ENCODE assay signal across 1 cellular context in the genomic region with DNA sequence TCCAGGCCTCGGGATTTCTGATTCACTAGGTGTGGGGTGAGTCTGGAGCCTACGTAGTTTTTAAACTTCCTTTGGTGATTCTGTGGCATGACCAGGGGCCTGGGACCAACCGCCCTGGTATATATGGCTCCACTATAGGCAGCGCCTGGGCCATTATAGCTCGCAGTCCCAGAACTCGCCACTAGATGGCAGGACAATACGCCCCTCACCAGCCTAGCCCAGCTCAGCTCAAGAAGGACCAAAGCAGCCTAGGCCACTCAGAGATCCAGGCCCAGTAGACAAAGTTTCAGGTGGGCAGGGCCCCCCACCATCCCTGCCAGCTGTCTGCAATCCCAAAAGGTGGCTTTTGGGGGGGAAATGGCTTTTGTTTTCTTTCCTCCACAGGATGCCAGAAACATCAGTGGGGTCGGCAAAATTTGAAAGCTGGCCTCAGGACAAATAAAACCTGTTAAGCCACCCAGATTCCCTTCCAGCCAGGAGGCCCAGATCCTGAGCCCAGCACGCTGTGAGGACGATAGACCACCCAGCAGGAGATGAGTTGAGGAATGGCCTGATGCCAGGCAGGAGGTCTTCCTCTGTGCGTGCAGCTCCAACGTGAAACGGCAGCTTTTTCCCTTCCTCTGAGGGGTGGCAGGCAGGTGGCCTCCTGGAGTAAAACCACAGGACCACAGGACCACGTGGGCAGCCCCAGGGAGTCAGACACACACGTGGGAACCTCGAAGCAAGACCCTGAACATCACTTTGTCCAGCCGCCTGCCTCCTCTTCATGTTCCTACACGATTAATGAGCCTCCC.
TF ChIP-seq lines count a peak whose summit lies in the region.

No MANE protein-coding gene starts in this region.

TF ChIP-seq in HepG2, 621 proteins besides CTCF, POLR2A, EP300 and RAD21 (continued from another document and continues in another):
- TF ChIP-seq, protein P1, sequence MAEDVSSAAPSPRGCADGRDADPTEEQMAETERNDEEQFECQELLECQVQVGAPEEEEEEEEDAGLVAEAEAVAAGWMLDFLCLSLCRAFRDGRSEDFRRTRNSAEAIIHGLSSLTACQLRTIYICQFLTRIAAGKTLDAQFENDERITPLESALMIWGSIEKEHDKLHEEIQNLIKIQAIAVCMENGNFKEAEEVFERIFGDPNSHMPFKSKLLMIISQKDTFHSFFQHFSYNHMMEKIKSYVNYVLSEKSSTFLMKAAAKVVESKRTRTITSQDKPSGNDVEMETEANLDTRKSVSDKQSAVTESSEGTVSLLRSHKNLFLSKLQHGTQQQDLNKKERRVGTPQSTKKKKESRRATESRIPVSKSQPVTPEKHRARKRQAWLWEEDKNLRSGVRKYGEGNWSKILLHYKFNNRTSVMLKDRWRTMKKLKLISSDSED (CRISPR knock-in tag; IDR thresholded peaks at IDR 0.05), result no peak
- no peak for TF ChIP-seq CREM (IDR thresholded peaks at IDR 0.05)
- no peak for TF ChIP-seq CREM (CRISPR knock-in tag; IDR thresholded peaks at IDR 0.05)
- TF ChIP-seq, protein P2, sequence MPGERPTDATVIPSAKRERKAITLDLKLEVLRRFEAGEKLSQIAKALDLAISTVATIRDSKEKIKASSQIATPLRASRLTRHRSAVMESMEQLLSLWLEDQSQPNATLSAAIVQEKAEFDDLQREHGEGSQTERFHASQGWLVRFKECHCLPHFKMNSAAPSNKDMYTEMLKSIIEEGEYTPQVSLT (CRISPR knock-in tag; IDR thresholded peaks at IDR 0.05; ENCODE audit: borderline replicate concordance, low read depth), result no peak
- no peak for TF ChIP-seq STAT5B (CRISPR knock-in tag; IDR thresholded peaks at IDR 0.05)
- TF ChIP-seq HOXD1 (CRISPR knock-in tag; IDR thresholded peaks at IDR 0.05), result no peak
- no peak for TF ChIP-seq ATF7 (IDR thresholded peaks at IDR 0.05)
- peak; percentile 29; the same call in 1 of the 2 replicates for TF ChIP-seq ATF7 (CRISPR knock-in tag; IDR thresholded peaks at IDR 0.05)
- no peak for TF ChIP-seq ZNF335 (CRISPR knock-in tag; IDR thresholded peaks at IDR 0.05)
- TF ChIP-seq NPAS2 (CRISPR knock-in tag; IDR thresholded peaks at IDR 0.05; ENCODE audit: borderline replicate concordance), result no peak
- no peak for TF ChIP-seq RFXANK (CRISPR knock-in tag; IDR thresholded peaks at IDR 0.05)
- TF ChIP-seq, protein P3, sequence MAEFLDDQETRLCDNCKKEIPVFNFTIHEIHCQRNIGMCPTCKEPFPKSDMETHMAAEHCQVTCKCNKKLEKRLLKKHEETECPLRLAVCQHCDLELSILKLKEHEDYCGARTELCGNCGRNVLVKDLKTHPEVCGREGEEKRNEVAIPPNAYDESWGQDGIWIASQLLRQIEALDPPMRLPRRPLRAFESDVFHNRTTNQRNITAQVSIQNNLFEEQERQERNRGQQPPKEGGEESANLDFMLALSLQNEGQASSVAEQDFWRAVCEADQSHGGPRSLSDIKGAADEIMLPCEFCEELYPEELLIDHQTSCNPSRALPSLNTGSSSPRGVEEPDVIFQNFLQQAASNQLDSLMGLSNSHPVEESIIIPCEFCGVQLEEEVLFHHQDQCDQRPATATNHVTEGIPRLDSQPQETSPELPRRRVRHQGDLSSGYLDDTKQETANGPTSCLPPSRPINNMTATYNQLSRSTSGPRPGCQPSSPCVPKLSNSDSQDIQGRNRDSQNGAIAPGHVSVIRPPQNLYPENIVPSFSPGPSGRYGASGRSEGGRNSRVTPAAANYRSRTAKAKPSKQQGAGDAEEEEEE (CRISPR knock-in tag; IDR thresholded peaks at IDR 0.05; ENCODE audit: borderline replicate concordance), result no peak
- TF ChIP-seq, protein P4, sequence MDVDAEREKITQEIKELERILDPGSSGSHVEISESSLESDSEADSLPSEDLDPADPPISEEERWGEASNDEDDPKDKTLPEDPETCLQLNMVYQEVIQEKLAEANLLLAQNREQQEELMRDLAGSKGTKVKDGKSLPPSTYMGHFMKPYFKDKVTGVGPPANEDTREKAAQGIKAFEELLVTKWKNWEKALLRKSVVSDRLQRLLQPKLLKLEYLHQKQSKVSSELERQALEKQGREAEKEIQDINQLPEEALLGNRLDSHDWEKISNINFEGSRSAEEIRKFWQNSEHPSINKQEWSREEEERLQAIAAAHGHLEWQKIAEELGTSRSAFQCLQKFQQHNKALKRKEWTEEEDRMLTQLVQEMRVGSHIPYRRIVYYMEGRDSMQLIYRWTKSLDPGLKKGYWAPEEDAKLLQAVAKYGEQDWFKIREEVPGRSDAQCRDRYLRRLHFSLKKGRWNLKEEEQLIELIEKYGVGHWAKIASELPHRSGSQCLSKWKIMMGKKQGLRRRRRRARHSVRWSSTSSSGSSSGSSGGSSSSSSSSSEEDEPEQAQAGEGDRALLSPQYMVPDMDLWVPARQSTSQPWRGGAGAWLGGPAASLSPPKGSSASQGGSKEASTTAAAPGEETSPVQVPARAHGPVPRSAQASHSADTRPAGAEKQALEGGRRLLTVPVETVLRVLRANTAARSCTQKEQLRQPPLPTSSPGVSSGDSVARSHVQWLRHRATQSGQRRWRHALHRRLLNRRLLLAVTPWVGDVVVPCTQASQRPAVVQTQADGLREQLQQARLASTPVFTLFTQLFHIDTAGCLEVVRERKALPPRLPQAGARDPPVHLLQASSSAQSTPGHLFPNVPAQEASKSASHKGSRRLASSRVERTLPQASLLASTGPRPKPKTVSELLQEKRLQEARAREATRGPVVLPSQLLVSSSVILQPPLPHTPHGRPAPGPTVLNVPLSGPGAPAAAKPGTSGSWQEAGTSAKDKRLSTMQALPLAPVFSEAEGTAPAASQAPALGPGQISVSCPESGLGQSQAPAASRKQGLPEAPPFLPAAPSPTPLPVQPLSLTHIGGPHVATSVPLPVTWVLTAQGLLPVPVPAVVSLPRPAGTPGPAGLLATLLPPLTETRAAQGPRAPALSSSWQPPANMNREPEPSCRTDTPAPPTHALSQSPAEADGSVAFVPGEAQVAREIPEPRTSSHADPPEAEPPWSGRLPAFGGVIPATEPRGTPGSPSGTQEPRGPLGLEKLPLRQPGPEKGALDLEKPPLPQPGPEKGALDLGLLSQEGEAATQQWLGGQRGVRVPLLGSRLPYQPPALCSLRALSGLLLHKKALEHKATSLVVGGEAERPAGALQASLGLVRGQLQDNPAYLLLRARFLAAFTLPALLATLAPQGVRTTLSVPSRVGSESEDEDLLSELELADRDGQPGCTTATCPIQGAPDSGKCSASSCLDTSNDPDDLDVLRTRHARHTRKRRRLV (CRISPR knock-in tag; IDR thresholded peaks at IDR 0.05), result no peak
- TF ChIP-seq SNRNP70 (IDR thresholded peaks at IDR 0.05; ENCODE audit: low read depth, low read length), result no peak
- TF ChIP-seq HHEX (CRISPR knock-in tag; IDR thresholded peaks at IDR 0.05), result no peak
- 0 out of 2 replicates have a peak, but pooled peaks have one; percentile 16 for TF ChIP-seq IRF2 (CRISPR knock-in tag; IDR thresholded peaks at IDR 0.05)
- TF ChIP-seq, protein P5, sequence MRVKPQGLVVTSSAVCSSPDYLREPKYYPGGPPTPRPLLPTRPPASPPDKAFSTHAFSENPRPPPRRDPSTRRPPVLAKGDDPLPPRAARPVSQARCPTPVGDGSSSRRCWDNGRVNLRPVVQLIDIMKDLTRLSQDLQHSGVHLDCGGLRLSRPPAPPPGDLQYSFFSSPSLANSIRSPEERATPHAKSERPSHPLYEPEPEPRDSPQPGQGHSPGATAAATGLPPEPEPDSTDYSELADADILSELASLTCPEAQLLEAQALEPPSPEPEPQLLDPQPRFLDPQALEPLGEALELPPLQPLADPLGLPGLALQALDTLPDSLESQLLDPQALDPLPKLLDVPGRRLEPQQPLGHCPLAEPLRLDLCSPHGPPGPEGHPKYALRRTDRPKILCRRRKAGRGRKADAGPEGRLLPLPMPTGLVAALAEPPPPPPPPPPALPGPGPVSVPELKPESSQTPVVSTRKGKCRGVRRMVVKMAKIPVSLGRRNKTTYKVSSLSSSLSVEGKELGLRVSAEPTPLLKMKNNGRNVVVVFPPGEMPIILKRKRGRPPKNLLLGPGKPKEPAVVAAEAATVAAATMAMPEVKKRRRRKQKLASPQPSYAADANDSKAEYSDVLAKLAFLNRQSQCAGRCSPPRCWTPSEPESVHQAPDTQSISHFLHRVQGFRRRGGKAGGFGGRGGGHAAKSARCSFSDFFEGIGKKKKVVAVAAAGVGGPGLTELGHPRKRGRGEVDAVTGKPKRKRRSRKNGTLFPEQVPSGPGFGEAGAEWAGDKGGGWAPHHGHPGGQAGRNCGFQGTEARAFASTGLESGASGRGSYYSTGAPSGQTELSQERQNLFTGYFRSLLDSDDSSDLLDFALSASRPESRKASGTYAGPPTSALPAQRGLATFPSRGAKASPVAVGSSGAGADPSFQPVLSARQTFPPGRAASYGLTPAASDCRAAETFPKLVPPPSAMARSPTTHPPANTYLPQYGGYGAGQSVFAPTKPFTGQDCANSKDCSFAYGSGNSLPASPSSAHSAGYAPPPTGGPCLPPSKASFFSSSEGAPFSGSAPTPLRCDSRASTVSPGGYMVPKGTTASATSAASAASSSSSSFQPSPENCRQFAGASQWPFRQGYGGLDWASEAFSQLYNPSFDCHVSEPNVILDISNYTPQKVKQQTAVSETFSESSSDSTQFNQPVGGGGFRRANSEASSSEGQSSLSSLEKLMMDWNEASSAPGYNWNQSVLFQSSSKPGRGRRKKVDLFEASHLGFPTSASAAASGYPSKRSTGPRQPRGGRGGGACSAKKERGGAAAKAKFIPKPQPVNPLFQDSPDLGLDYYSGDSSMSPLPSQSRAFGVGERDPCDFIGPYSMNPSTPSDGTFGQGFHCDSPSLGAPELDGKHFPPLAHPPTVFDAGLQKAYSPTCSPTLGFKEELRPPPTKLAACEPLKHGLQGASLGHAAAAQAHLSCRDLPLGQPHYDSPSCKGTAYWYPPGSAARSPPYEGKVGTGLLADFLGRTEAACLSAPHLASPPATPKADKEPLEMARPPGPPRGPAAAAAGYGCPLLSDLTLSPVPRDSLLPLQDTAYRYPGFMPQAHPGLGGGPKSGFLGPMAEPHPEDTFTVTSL (CRISPR knock-in tag; IDR thresholded peaks at IDR 0.05; ENCODE audit: borderline replicate concordance), result no peak
- no peak for TF ChIP-seq SIN3A (IDR thresholded peaks at IDR 0.05; ENCODE audit: borderline replicate concordance, low read depth, low read length)
- TF ChIP-seq, protein P6, sequence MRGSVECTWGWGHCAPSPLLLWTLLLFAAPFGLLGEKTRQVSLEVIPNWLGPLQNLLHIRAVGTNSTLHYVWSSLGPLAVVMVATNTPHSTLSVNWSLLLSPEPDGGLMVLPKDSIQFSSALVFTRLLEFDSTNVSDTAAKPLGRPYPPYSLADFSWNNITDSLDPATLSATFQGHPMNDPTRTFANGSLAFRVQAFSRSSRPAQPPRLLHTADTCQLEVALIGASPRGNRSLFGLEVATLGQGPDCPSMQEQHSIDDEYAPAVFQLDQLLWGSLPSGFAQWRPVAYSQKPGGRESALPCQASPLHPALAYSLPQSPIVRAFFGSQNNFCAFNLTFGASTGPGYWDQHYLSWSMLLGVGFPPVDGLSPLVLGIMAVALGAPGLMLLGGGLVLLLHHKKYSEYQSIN (CRISPR knock-in tag; IDR thresholded peaks at IDR 0.05; ENCODE audit: borderline replicate concordance), result no peak
- TF ChIP-seq ZNF562 (CRISPR knock-in tag; IDR thresholded peaks at IDR 0.05; ENCODE audit: borderline replicate concordance), result no peak
- TF ChIP-seq ZNF441 (CRISPR knock-in tag; IDR thresholded peaks at IDR 0.05; ENCODE audit: borderline replicate concordance), result no peak
- TF ChIP-seq, protein P7, sequence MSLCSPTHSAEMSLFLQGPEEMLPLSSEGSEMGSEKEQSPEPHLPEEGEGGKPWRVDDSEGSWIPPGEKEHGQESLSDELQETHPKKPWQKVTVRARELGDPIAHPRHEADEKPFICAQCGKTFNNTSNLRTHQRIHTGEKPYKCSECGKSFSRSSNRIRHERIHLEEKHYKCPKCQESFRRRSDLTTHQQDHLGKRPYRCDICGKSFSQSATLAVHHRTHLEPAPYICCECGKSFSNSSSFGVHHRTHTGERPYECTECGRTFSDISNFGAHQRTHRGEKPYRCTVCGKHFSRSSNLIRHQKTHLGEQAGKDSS (CRISPR knock-in tag; IDR thresholded peaks at IDR 0.05; ENCODE audit: borderline replicate concordance, low read depth), result no peak
- TF ChIP-seq ZNF749 (CRISPR knock-in tag; IDR thresholded peaks at IDR 0.05; ENCODE audit: borderline replicate concordance), result no peak
- no peak for TF ChIP-seq NR2F2 (IDR thresholded peaks at IDR 0.05; ENCODE audit: borderline replicate concordance, low read depth)
- TF ChIP-seq SSRP1 (CRISPR knock-in tag; IDR thresholded peaks at IDR 0.05), result no peak
- TF ChIP-seq, protein P8, sequence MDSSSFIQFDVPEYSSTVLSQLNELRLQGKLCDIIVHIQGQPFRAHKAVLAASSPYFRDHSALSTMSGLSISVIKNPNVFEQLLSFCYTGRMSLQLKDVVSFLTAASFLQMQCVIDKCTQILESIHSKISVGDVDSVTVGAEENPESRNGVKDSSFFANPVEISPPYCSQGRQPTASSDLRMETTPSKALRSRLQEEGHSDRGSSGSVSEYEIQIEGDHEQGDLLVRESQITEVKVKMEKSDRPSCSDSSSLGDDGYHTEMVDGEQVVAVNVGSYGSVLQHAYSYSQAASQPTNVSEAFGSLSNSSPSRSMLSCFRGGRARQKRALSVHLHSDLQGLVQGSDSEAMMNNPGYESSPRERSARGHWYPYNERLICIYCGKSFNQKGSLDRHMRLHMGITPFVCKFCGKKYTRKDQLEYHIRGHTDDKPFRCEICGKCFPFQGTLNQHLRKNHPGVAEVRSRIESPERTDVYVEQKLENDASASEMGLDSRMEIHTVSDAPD (CRISPR knock-in tag; IDR thresholded peaks at IDR 0.05), result no peak
- no peak for TF ChIP-seq MATR3 (CRISPR knock-in tag; IDR thresholded peaks at IDR 0.05)
- no peak for TF ChIP-seq KLF13 (CRISPR knock-in tag; IDR thresholded peaks at IDR 0.05)
- TF ChIP-seq PHB2 (IDR thresholded peaks at IDR 0.05; ENCODE audit: partially characterized antibody), result no peak
- no peak for TF ChIP-seq PITX1 (CRISPR knock-in tag; IDR thresholded peaks at IDR 0.05)
- TF ChIP-seq ZNF670 (CRISPR knock-in tag; IDR thresholded peaks at IDR 0.05; ENCODE audit: borderline replicate concordance), result no peak
- TF ChIP-seq U2AF2 (IDR thresholded peaks at IDR 0.05; ENCODE audit: low read depth, low read length), result no peak
- TF ChIP-seq, protein P9, sequence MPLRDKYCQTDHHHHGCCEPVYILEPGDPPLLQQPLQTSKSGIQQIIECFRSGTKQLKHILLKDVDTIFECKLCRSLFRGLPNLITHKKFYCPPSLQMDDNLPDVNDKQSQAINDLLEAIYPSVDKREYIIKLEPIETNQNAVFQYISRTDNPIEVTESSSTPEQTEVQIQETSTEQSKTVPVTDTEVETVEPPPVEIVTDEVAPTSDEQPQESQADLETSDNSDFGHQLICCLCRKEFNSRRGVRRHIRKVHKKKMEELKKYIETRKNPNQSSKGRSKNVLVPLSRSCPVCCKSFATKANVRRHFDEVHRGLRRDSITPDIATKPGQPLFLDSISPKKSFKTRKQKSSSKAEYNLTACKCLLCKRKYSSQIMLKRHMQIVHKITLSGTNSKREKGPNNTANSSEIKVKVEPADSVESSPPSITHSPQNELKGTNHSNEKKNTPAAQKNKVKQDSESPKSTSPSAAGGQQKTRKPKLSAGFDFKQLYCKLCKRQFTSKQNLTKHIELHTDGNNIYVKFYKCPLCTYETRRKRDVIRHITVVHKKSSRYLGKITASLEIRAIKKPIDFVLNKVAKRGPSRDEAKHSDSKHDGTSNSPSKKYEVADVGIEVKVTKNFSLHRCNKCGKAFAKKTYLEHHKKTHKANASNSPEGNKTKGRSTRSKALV (CRISPR knock-in tag; IDR thresholded peaks at IDR 0.05), result 0 out of 2 replicates have a peak, but pooled peaks have one; percentile 47
